In the genomic region with DNA sequence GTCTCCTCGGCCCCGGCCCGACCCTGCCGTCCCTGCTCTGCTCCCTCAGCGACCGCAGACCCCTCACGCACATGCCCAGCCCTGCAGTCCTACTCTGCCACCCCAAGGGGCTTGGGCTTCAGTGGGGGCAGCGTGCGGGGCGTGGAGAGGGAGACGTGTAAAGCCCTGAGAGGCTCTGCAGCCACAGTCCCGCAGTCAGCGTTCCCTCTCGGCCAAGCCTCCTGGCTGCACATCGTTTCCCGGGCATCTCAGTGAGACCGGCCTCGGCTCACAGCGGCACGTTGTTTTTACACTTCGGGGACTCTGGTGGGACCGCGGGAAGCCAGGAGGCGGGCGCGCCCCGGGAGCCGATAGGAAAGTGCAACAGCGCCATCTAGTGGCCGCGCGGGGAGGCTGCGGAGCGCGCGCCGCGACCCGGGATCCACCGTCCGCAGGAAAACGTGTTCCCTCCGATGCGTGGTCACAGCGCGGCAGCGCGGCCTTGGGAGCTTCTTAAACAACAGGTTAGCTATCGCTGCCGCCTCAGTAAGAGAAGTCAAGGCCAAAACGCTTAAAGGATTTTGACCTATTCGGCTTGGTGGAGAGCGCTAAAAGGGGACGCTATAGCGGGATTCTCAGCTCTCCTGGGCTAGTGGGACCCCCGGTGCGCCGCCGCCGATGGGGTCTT, we compare ENCODE assay signal across 8 cellular contexts.
DNase-seq lines count a peak whose midpoint lies in the region; ATAC-seq and TF ChIP-seq lines count a peak whose summit lies in the region.

No MANE protein-coding gene starts in this region.

- DNase-seq in NCI-H1436 (lab: John Stamatoyannopoulos, UW) (peak; percentile 50), NCI-H1436 treated with DMSO at 0.1 percent for 48 hours (lab: John Stamatoyannopoulos, UW) (no peak), NCI-H2171 (lab: John Stamatoyannopoulos, UW) (peak; percentile 13), endodermal cell (peak; percentile 93), mesothelial cell of epicardium (ENCODE audit: low spot score in 2 of 2, unreplicated experiment in 2 of 2) (peak; percentile 75 to 92)
- DNase-seq in activated CD8-positive, alpha-beta memory T cell treated with anti-CD3 and anti-CD28 coated beads for 4 hours (ENCODE audit: low read depth in 2 of 2) = peak; percentile 7 to 14
- peak; percentile 24 to 40 for DNase-seq in stimulated activated CD8-positive, alpha-beta memory T cell treated with anti-CD3 and anti-CD28 coated beads, Interleukin-7, amount 100 ng/mL, for 1 hour (ENCODE audit: low read depth in 2 of 2)

- no peak overlapping the region for H3K9ac ChIP-seq in endodermal cell (ENCODE audit: extremely low read depth, low read length, poor library complexity, severe bottlenecking)

- H3K27ac ChIP-seq in endodermal cell (ENCODE audit: low read depth, low read length) = no peak overlapping the region

- ATAC-seq in HG02623 (IDR thresholded peaks at IDR 0.05; ENCODE audit: unreplicated experiment) = peak; percentile 56

- no peaks in the 10 kb centered on the region for H3K4me1 Mint-ChIP-seq in endodermal cell
- H3K4me1 Mint-ChIP-seq in mesothelial cell of epicardium = peaks cover 4% of the 10 kb centered on the region

- no peak overlapping the region for H3K27ac Mint-ChIP-seq in endodermal cell
- no peak overlapping the region for H3K27ac Mint-ChIP-seq in mesothelial cell of epicardium

- no peaks in the 10 kb centered on the region for H3K9me3 ChIP-seq in endodermal cell (ENCODE audit: control insufficient read depth, low read length)

- H3K36me3 Mint-ChIP-seq in endodermal cell (ENCODE audit: low read depth) = no peaks in the 10 kb centered on the region
- H3K36me3 Mint-ChIP-seq in mesothelial cell of epicardium = no peaks in the 10 kb centered on the region

- H3K4me1 ChIP-seq in endodermal cell (ENCODE audit: control insufficient read depth, insufficient read depth, low read length) = no peaks in the 10 kb centered on the region

- no peaks in the 10 kb centered on the region for H3K36me3 ChIP-seq in endodermal cell (ENCODE audit: control insufficient read depth, insufficient read depth, low read length)

- H3K27me3 ChIP-seq in endodermal cell (ENCODE audit: control insufficient read depth, insufficient read depth, low read length, poor library complexity, severe bottlenecking) = peaks cover 61% of the 10 kb centered on the region

- H3K9me3 Mint-ChIP-seq in endodermal cell = no peaks in the 10 kb centered on the region
- no peaks in the 10 kb centered on the region for H3K9me3 Mint-ChIP-seq in mesothelial cell of epicardium

- H3K4me3 Mint-ChIP-seq in endodermal cell = peak overlapping the region; percentile 24
- H3K4me3 Mint-ChIP-seq in mesothelial cell of epicardium = peak overlapping the region; percentile 26

- TF ChIP-seq CTCF in endodermal cell (conservative IDR thresholded peaks at IDR 0.05) (peak; percentile 100), mesothelial cell of epicardium (IDR thresholded peaks at IDR 0.05; ENCODE audit: unreplicated experiment) (peak; percentile 99)

- peak overlapping the region; percentile 64 for H3K4me3 ChIP-seq in endodermal cell (ENCODE audit: low read length)

- H3K27me3 Mint-ChIP-seq in endodermal cell (ENCODE audit: insufficient read depth) = peaks cover 69% of the 10 kb centered on the region
- H3K27me3 Mint-ChIP-seq in mesothelial cell of epicardium (ENCODE audit: low read depth) = peaks cover 89% of the 10 kb centered on the region

- 4 to 14% methylated on average over 21 to 60 of the region's 60 CpGs for WGBS in endodermal cell (ENCODE audit: insufficient coverage in 1 of 2, insufficient read length in 1 of 2), 2 experiments
